In genomic region chr19:45305421-45305820, GRCh38 we compare ENCODE assay signal across 22 cellular contexts. TPM values are rescaled to one million over a fixed set of nuclear protein-coding genes. Genes with fewer than 3 reads are reported as not detected.
DNase-seq lines count a peak whose midpoint lies in the region; ATAC-seq, FAIRE-seq and TF ChIP-seq lines count a peak whose summit lies in the region.
"Had no signal": no experiment of that assay in that cellular context is flagged by ENCODE, and none has a peak within 500 bp of the region (broad histone marks: within the 10 kb centered on the region; RNA-seq: fewer than 3 reads in every experiment).

No MANE protein-coding gene starts in this region.

- no peaks in the 10 kb centered on the region for H3K9me3 ChIP-seq in keratinocyte (ENCODE audit: control insufficient read depth, low read depth, low read length)
- H3K9me3 ChIP-seq: vagina had no signal

- H3K27me3 ChIP-seq in keratinocyte (ENCODE audit: control insufficient read depth, extremely low read depth, insufficient read depth, low read length): no peaks in the 10 kb centered on the region
- H3K27me3 ChIP-seq: vagina had no signal

- no peaks in the 10 kb centered on the region for H3K9me1 ChIP-seq in keratinocyte (ENCODE audit: control insufficient read depth, extremely low read depth, insufficient read depth, low read length)

- H3K27ac ChIP-seq in keratinocyte (ENCODE audit: control insufficient read depth, insufficient read depth, low read length): no peak overlapping the region
- H3K27ac ChIP-seq: SK-N-MC, vagina had no signal

- peak overlapping the region; percentile 62 for H3K4me2 ChIP-seq in keratinocyte (ENCODE audit: control insufficient read depth, extremely low read depth, insufficient read depth, low read depth, low read length)

- no peak for ATAC-seq in GM21529 (IDR thresholded peaks at IDR 0.05; ENCODE audit: unreplicated experiment)
- ATAC-seq: sciatic nerve had no signal

- H2AFZ ChIP-seq in keratinocyte (ENCODE audit: control insufficient read depth, low read length): no peak overlapping the region

- H3K79me2 ChIP-seq in keratinocyte (ENCODE audit: control insufficient read depth, insufficient read depth, low read length): no peaks in the 10 kb centered on the region

- no peak for FAIRE-seq in keratinocyte (lab: Jason Lieb, UNC)

- dilution Hi-C loops in keratinocyte (cut with MboI; ENCODE audit: extremely low pct_ligation_motif_present, low sequenced_read_pairs): no loop called here

- no peaks in the 10 kb centered on the region for H4K20me1 ChIP-seq in keratinocyte (ENCODE audit: control insufficient read depth, extremely low read depth, insufficient read depth, low read length)

- TF ChIP-seq CTCF in cardiac fibroblast (IDR thresholded peaks at IDR 0.05; ENCODE audit: low read depth, low read length) (no peak), keratinocyte (optimal IDR thresholded peaks at IDR 0.05 in 1 of 3, IDR thresholded peaks at IDR 0.05 in 1 of 3, conservative IDR thresholded peaks at IDR 0.05 in 1 of 3; ENCODE audit: extremely low read depth in 1 of 3, insufficient read depth in 2 of 3, low read length in 3 of 3) (no peak)

- no peak overlapping the region for H3K9ac ChIP-seq in keratinocyte (ENCODE audit: control insufficient read depth, extremely low read depth, insufficient read depth, low read length)

- H3K4me1 ChIP-seq in keratinocyte (ENCODE audit: control insufficient read depth, extremely low read depth, insufficient read depth, low read length): peaks cover 12% of the 10 kb centered on the region

- POLR2A ChIA-PET in HEK293T (lab: Yijun Ruan, JAX): no interaction called here

- DNase-seq in EH (ENCODE audit: low read depth) (peak; percentile 29), HEK293T (ENCODE audit: extremely low spot score) (no peak), cardiac fibroblast (ENCODE audit: low read depth in 2 of 2) (peak; percentile 43 to 47), keratinocyte (ENCODE audit: low read depth, low spot score) (no peak), NCI-H510A treated with DMSO at 0.1 percent for 48 hours (lab: John Stamatoyannopoulos, UW) (no peak), NOMO-1 treated with DMSO at 0.1 percent for 48 hours (lab: John Stamatoyannopoulos, UW; ENCODE audit: unreplicated experiment) (no peak)
- DNase-seq in stimulated activated CD4-positive, alpha-beta T cell treated with anti-CD3 and anti-CD28 coated beads, Interleukin-4, amount 100 ng/mL, for 24 hours: no peak
- DNase-seq: activated CD4-positive, alpha-beta T cell treated with anti-CD3 and anti-CD28 coated beads for 48 hours; activated CD8-positive, alpha-beta memory T cell treated with anti-CD3 and anti-CD28 coated beads, Interleukin-2, amount 50 U/mL, for 48 hours; activated naive CD4-positive, alpha-beta T cell; aorta; CD4-positive, alpha-beta memory T cell; DND-41; erythroblast; hypothalamus; KBM-7; NCI-H774; nucleus accumbens had no signal

- no peak overlapping the region for H3K4me3 ChIP-seq in cardiac fibroblast (replicated peaks in 1 of 2; ENCODE audit: low read depth in 2 of 2, low read length in 2 of 2)
- no peak overlapping the region for H3K4me3 ChIP-seq in keratinocyte (ENCODE audit: control insufficient read depth in 2 of 3, extremely low read depth in 1 of 3, insufficient read depth in 2 of 3, low read depth in 1 of 3, low read length in 3 of 3)
- H3K4me3 ChIP-seq: SK-N-MC, vagina had no signal

- CTCF ChIA-PET in HEK293T (lab: Yijun Ruan, JAX): no interaction called here

- peaks cover 3 to 7% of the 10 kb centered on the region in 2 experiments for H3K36me3 ChIP-seq in keratinocyte (ENCODE audit: control insufficient read depth in 2 of 2, extremely low read depth in 1 of 2, insufficient read depth in 2 of 2, low read length in 2 of 2)

TF ChIP-seq in HEK293T, 16 proteins besides CTCF, POLR2A, EP300 and RAD21:
- TF ChIP-seq ELF4 (IDR thresholded peaks at IDR 0.05): no peak
- TF ChIP-seq PKNOX1 (IDR thresholded peaks at IDR 0.05): peak; percentile 95

RNA-seq across cellular contexts. Expression of gene CKM, which starts 17.3 kb away (rescaled TPM):
- polyA plus RNA-seq in keratinocyte: 0.03 TPM in 1 of 3 replicates, not detected in the others
- polyA plus RNA-seq in keratinocyte (2011; ENCODE audit: low read depth): not detected
- polyA plus RNA-seq in keratinocyte (2011; cell fraction: cytosol; rRNA removed): not detected in 2 replicates
- polyA plus RNA-seq in keratinocyte (2011; cell fraction: nucleus; rRNA removed): not detected in 2 replicates
- polyA plus RNA-seq in keratinocyte (2012; ENCODE audit: low replicate concordance): 0.21 TPM in 1 of 2 replicates, not detected in the other
- polyA minus RNA-seq in keratinocyte: not detected in 3 replicates
- not detected for polyA minus RNA-seq in keratinocyte (2011; cell fraction: cytosol; rRNA and poly(A)+ RNA removed)
- polyA minus RNA-seq in keratinocyte (2011; cell fraction: nucleus; rRNA and poly(A)+ RNA removed): not detected in 2 replicates
- polyA plus RNA-seq: CD4-positive, alpha-beta memory T cell had no signal

RNA-seq across cellular contexts. Expression of gene KLC3, which starts 35.1 kb away (rescaled TPM):
- 14.7 to 27.9 TPM (median 15.3 TPM) in 3 replicates for polyA plus RNA-seq in keratinocyte
- polyA plus RNA-seq in keratinocyte (2011; ENCODE audit: low read depth): 59.9 TPM
- polyA plus RNA-seq in keratinocyte (2011; cell fraction: cytosol; rRNA removed): 7.2 and 22.3 TPM in 2 replicates
- polyA plus RNA-seq in keratinocyte (2011; cell fraction: nucleus; rRNA removed): 12.1 and 18.4 TPM in 2 replicates
- 35.8 and 57.4 TPM in 2 replicates for polyA plus RNA-seq in keratinocyte (2012; ENCODE audit: low replicate concordance)
- 6.2 to 11.3 TPM (median 10.3 TPM) in 3 replicates for polyA minus RNA-seq in keratinocyte
- 31.7 TPM for polyA minus RNA-seq in keratinocyte (2011; cell fraction: cytosol; rRNA and poly(A)+ RNA removed)
- polyA minus RNA-seq in keratinocyte (2011; cell fraction: nucleus; rRNA and poly(A)+ RNA removed): 7.8 and 10.4 TPM in 2 replicates
- polyA plus RNA-seq: aorta; CD4-positive, alpha-beta memory T cell had no signal

RNA-seq across cellular contexts. Expression of gene MARK4, which starts 54.4 kb away (rescaled TPM):
- 16.9 to 38.0 TPM (median 19.7 TPM) in 3 replicates for polyA plus RNA-seq in keratinocyte
- polyA plus RNA-seq in keratinocyte (2011; ENCODE audit: low read depth): 61.7 TPM
- 29.2 and 34.8 TPM in 2 replicates for polyA plus RNA-seq in keratinocyte (2011; cell fraction: cytosol; rRNA removed)
- polyA plus RNA-seq in keratinocyte (2011; cell fraction: nucleus; rRNA removed): 42.3 and 53.8 TPM in 2 replicates
- polyA plus RNA-seq in keratinocyte (2012; ENCODE audit: low replicate concordance): 37.5 and 39.9 TPM in 2 replicates
- polyA minus RNA-seq in keratinocyte: 33.0 to 71.5 TPM (median 34.9 TPM) in 3 replicates
- 29.9 TPM for polyA minus RNA-seq in keratinocyte (2011; cell fraction: cytosol; rRNA and poly(A)+ RNA removed)
- polyA minus RNA-seq in keratinocyte (2011; cell fraction: nucleus; rRNA and poly(A)+ RNA removed): 14.9 and 35.7 TPM in 2 replicates

Comparison
In these comparisons a context has a peak if more than half of its experiments do, and no peak if none do; other contexts are left out.
1. DNase-seq: peak in EH (single experiment) and cardiac fibroblast (2 of 2); none in HEK293T (single experiment), keratinocyte (single experiment), NCI-H510A treated with DMSO at 0.1 percent for 48 hours (single experiment), stimulated activated CD4-positive, alpha-beta T cell treated with anti-CD3 and anti-CD28 coated beads, Interleukin-4, amount 100 ng/mL, for 24 hours (single experiment) and NOMO-1 treated with DMSO at 0.1 percent for 48 hours (single experiment).